ENCODE assay signal across 23 cellular contexts in genomic region chr7:94710256-94710655, GRCh38. TPM values are rescaled to one million over a fixed set of nuclear protein-coding genes. Genes with fewer than 3 reads are reported as not detected.
"Had no signal": no experiment of that assay in that cellular context is flagged by ENCODE, and none has a peak within 500 bp of the region (broad histone marks: within the 10 kb centered on the region; RNA-seq: fewer than 3 reads in every experiment).

No MANE protein-coding gene starts in this region.

- H3K27ac Mint-ChIP-seq: activated naive CD8-positive, alpha-beta T cell; activated T-helper 1 cell treated with anti-CD3 and anti-CD28 coated beads, Interleukin-12 subunit alpha, Interleukin-12 subunit beta, Interleukin-2, Interleukin-4 antibody, amounts not matched to agents 30 ng/mL and 10 ng/mL and 1 ng/mL, durations not matched to agents 14 hours and 24 hours and 36 hours; brain; stimulated activated effector memory CD8-positive, alpha-beta T cell treated with anti-CD3 and anti-CD28 coated beads, Interleukin-12 subunit alpha, Interleukin-12 subunit beta, amount 100 ng/mL, for 72 hours; T-helper 1 cell treated with Interleukin-12 subunit alpha and Interleukin-12 subunit beta and Interleukin-4 antibody, amounts not matched to agents 30 μg/mL and 1 μg/mL, for 36 hours; type B pancreatic cell had no signal

- H3K4me3 ChIP-seq: esophagus muscularis mucosa, left ventricle myocardium inferior, psoas muscle, right lobe of liver, stomach, testis had no signal

- H3K36me3 Mint-ChIP-seq: activated naive CD8-positive, alpha-beta T cell; brain; stimulated activated effector memory CD8-positive, alpha-beta T cell treated with anti-CD3 and anti-CD28 coated beads, Interleukin-12 subunit alpha, Interleukin-12 subunit beta, amount 100 ng/mL, for 72 hours; type B pancreatic cell had no signal

- H3K4me1 ChIP-seq: esophagus muscularis mucosa, left ventricle myocardium inferior, psoas muscle, right lobe of liver, stomach, testis had no signal

- H3K4me1 Mint-ChIP-seq: stimulated activated effector memory CD8-positive, alpha-beta T cell treated with anti-CD3 and anti-CD28 coated beads, Interleukin-12 subunit alpha, Interleukin-12 subunit beta, amount 100 ng/mL, for 72 hours had no signal

- H3K27me3 Mint-ChIP-seq: activated naive CD8-positive, alpha-beta T cell; brain; type B pancreatic cell had no signal

- H3K9me3 Mint-ChIP-seq: activated T-helper 1 cell treated with anti-CD3 and anti-CD28 coated beads, Interleukin-12 subunit alpha, Interleukin-12 subunit beta, Interleukin-2, Interleukin-4 antibody, amounts not matched to agents 30 ng/mL and 10 ng/mL and 1 ng/mL, durations not matched to agents 14 hours and 24 hours and 36 hours; stimulated activated effector memory CD8-positive, alpha-beta T cell treated with anti-CD3 and anti-CD28 coated beads, Interleukin-12 subunit alpha, Interleukin-12 subunit beta, amount 100 ng/mL, for 72 hours; T-helper 1 cell treated with Interleukin-12 subunit alpha and Interleukin-12 subunit beta and Interleukin-4 antibody, amounts not matched to agents 30 μg/mL and 1 μg/mL, for 36 hours; type B pancreatic cell had no signal

- H3K27ac ChIP-seq: esophagus muscularis mucosa, left ventricle myocardium inferior, psoas muscle, right lobe of liver, stomach, testis, WERI-Rb-1 had no signal

- H3K9me3 ChIP-seq: esophagus muscularis mucosa, left ventricle myocardium inferior, psoas muscle, right lobe of liver, stomach, testis had no signal

- H3K27me3 ChIP-seq: esophagus muscularis mucosa, right lobe of liver, stomach, testis had no signal

- H3K36me3 ChIP-seq: esophagus muscularis mucosa, left ventricle myocardium inferior, right lobe of liver, stomach, WERI-Rb-1 had no signal

- DNase-seq: activated CD4-positive, alpha-beta T cell treated with anti-CD3 and anti-CD28 coated beads, Interleukin-2, amount 50 U/mL, for 48 hours; activated gamma-delta T cell treated with Interleukin-2 at 50 U/mL for 16 hours; amniotic stem cell; central memory CD4-positive, alpha-beta T cell; cortex of kidney; effector CD8-positive, alpha-beta T cell; kidney; left ventricle myocardium inferior; mammary epithelial cell; psoas muscle; right lobe of liver; stimulated activated CD4-positive, alpha-beta T cell treated with anti-CD3 and anti-CD28 coated beads, Interleukin-4, amount 100 ng/mL, for 24 hours; stomach; testis; WERI-Rb-1 had no signal

- ATAC-seq: psoas muscle; right lobe of liver; stimulated activated effector memory CD8-positive, alpha-beta T cell treated with anti-CD3 and anti-CD28 coated beads, Interleukin-12 subunit alpha, Interleukin-12 subunit beta, amount 100 ng/mL, for 72 hours had no signal

- H3K4me3 Mint-ChIP-seq: activated naive CD8-positive, alpha-beta T cell; activated T-helper 1 cell treated with anti-CD3 and anti-CD28 coated beads, Interleukin-12 subunit alpha, Interleukin-12 subunit beta, Interleukin-2, Interleukin-4 antibody, amounts not matched to agents 30 ng/mL and 10 ng/mL and 1 ng/mL, durations not matched to agents 14 hours and 24 hours and 36 hours; brain; neural crest cell; stimulated activated effector memory CD8-positive, alpha-beta T cell treated with anti-CD3 and anti-CD28 coated beads, Interleukin-12 subunit alpha, Interleukin-12 subunit beta, amount 100 ng/mL, for 72 hours; T-helper 1 cell treated with Interleukin-12 subunit alpha and Interleukin-12 subunit beta and Interleukin-4 antibody, amounts not matched to agents 30 μg/mL and 1 μg/mL, for 36 hours; type B pancreatic cell had no signal

RNA-seq across cellular contexts. Expression of gene SGCE, which starts 54.3 kb away (rescaled TPM):
- total RNA-seq: activated T-helper 1 cell treated with anti-CD3 and anti-CD28 coated beads, Interleukin-12 subunit alpha, Interleukin-12 subunit beta, Interleukin-2, Interleukin-4 antibody, amounts not matched to agents 30 ng/mL and 10 ng/mL and 1 ng/mL, durations not matched to agents 14 hours and 24 hours and 36 hours had no signal
